ENCODE assay signal across 1 cellular context in the genomic region with DNA sequence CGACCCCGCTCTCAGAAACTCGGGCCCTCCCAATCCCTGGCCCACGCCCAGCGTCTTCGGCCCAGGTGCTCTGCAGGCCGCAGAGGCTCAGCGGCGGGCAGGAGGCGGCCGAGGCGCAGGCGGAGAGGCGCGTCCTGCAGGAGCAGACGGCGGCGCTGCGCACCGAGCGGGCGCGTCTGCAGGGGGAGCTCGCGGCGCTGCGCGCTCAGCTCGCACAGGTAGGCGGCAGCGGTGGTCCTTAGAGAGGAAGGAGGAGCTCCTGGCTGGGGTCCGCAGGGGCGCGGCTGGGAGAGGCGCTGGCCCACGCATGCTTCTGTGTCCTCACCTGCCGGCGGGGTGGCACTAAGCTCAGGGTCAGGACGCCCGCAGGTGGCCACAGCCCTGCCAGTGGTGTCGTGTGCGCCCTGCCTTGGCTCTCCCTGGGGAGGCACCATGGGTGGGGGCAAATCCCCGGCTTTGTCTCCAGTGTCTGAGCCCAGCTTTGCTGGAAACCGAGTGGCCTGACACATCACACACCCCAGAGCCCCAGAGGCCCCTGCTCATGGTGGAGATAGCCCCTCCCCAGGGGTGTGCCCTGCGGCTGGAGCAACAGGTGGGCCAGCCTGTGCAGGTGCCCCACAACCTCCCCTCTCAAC.
TF ChIP-seq lines count a peak whose summit lies in the region.

No MANE protein-coding gene starts in this region.

TF ChIP-seq in IMR-90, 13 proteins besides CTCF, POLR2A, EP300 and RAD21 (continued from another document):
- TF ChIP-seq, protein P1, sequence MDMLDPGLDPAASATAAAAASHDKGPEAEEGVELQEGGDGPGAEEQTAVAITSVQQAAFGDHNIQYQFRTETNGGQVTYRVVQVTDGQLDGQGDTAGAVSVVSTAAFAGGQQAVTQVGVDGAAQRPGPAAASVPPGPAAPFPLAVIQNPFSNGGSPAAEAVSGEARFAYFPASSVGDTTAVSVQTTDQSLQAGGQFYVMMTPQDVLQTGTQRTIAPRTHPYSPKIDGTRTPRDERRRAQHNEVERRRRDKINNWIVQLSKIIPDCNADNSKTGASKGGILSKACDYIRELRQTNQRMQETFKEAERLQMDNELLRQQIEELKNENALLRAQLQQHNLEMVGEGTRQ (IDR thresholded peaks at IDR 0.05; ENCODE audit: low read depth, low read length) = no peak
- TF ChIP-seq RCOR1 (IDR thresholded peaks at IDR 0.05; ENCODE audit: insufficient replicate concordance, low read length) (no peak), CEBPB (IDR thresholded peaks at IDR 0.05; ENCODE audit: low read depth, low read length) (no peak), MXI1 (IDR thresholded peaks at IDR 0.05; ENCODE audit: borderline replicate concordance, low read depth, low read length) (no peak), NFE2L2 (IDR thresholded peaks at IDR 0.05; ENCODE audit: low read depth, low read length) (no peak), MAZ (IDR thresholded peaks at IDR 0.05; ENCODE audit: borderline replicate concordance, low read depth, low read length) (no peak)
- TF ChIP-seq, protein P2, sequence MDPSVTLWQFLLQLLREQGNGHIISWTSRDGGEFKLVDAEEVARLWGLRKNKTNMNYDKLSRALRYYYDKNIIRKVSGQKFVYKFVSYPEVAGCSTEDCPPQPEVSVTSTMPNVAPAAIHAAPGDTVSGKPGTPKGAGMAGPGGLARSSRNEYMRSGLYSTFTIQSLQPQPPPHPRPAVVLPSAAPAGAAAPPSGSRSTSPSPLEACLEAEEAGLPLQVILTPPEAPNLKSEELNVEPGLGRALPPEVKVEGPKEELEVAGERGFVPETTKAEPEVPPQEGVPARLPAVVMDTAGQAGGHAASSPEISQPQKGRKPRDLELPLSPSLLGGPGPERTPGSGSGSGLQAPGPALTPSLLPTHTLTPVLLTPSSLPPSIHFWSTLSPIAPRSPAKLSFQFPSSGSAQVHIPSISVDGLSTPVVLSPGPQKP (IDR thresholded peaks at IDR 0.05; ENCODE audit: borderline replicate concordance, low read depth, low read length) = no peak
TF ChIP-seq in IMR-90: peak in this region for 0.
